In the genomic region with DNA sequence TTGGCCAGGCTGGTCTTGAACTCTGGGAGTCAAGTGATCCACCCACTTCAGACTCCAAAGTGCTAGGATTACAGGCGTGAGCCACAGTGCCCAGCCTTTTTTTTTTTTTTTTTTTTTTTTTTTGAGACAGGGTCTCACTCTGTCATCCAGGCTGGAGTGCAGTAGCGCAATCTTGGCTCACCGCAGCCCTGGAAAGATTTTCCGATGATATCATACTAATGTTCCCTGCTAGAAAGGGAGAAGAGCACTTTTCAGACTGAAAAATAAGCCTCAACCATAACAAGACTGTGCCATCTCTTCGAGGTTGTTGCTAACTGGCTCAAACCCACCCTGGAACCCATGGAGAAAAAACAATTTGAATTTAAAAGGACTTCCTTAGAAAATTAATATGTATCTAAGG, we compare ENCODE assay signal across 6 cellular contexts. TPM values are rescaled to one million over a fixed set of nuclear protein-coding genes. Genes with fewer than 3 reads are reported as not detected.
"Had no signal": no experiment of that assay in that cellular context is flagged by ENCODE, and none has a peak within 500 bp of the region (broad histone marks: within the 10 kb centered on the region; RNA-seq: fewer than 3 reads in every experiment).

No MANE protein-coding gene starts in this region.

RNA-seq across cellular contexts. Expression of a gene that starts 42.3 kb away (rescaled TPM):
- total RNA-seq: activated CD8-positive, alpha-beta T cell treated with anti-CD3 and anti-CD28 coated beads, Interleukin-2, amount 10 ng/mL, durations not matched to agents 7 days and 5 days; LHCN-M2; M059J; Peyer's patch; SK-MEL-5 had no signal

RNA-seq across cellular contexts. Expression of a gene that starts 55.9 kb away (rescaled TPM):
- total RNA-seq: activated CD8-positive, alpha-beta T cell treated with anti-CD3 and anti-CD28 coated beads, Interleukin-2, amount 10 ng/mL, durations not matched to agents 7 days and 5 days; M059J; SK-MEL-5 had no signal
- polyA plus RNA-seq: IgD-negative memory B cell had no signal
